ENCODE assay signal across 19 cellular contexts in the genomic region with DNA sequence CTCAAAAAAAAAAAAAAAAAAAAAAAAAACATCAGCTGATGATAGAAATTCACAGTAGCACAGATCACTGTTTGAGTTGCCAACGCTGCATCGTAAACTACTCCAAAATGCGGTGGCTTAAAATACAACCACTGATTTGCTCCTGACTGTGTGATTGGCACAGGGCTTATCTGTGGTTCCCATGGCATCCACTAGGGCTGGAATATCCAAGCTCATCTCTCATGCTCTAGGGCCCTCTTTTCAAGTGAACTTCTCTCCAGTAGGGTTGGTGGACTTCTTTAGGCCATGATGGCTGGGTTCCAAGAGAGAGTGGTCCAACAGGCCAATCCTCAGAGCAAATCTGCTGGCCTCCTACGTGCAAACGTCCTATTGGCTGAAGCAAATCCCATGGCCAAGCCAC. TPM values are rescaled to one million over a fixed set of nuclear protein-coding genes. Genes with fewer than 3 reads are reported as not detected.
A peak's percentile ranks its signal among the peaks of the same experiment; 100 is the strongest.
DNase-seq lines count a peak whose midpoint lies in the region; TF ChIP-seq lines count a peak whose summit lies in the region.
"Had no signal": no experiment of that assay in that cellular context is flagged by ENCODE, and none has a peak within 500 bp of the region (broad histone marks: within the 10 kb centered on the region; RNA-seq: fewer than 3 reads in every experiment).

No MANE protein-coding gene starts in this region.

- no peak overlapping the region for H3K4me3 Mint-ChIP-seq in neural crest cell
- H3K4me3 Mint-ChIP-seq: CD14-positive monocyte had no signal

- no peaks in the 10 kb centered on the region for H3K36me3 ChIP-seq in MG63

- peaks cover 3% of the 10 kb centered on the region for H3K27me3 ChIP-seq in MG63

- no peaks in the 10 kb centered on the region for H3K9me3 Mint-ChIP-seq in neural crest cell
- H3K9me3 Mint-ChIP-seq: CD14-positive monocyte had no signal

- peak; percentile 17 for TF ChIP-seq CTCF in GM12864 (IDR thresholded peaks at IDR 0.05; ENCODE audit: low read depth, low read length, missing control alignments)
- TF ChIP-seq CTCF in cardiac fibroblast (IDR thresholded peaks at IDR 0.05; ENCODE audit: low read depth, low read length): peak; percentile 27
- TF ChIP-seq CTCF in neural crest cell (conservative IDR thresholded peaks at IDR 0.05): peak; percentile 20

- no peaks in the 10 kb centered on the region for H3K9me3 ChIP-seq in MG63

- DNase-seq in GM12864 (ENCODE audit: low read depth) (no peak), HEK293T (ENCODE audit: extremely low spot score) (no peak), cardiac fibroblast (ENCODE audit: low read depth in 2 of 2) (no peak), neural crest cell (ENCODE audit: low read depth, low spot score) (no peak), NCI-H2227 (lab: John Stamatoyannopoulos, UW; ENCODE audit: unreplicated experiment) (no peak), NCI-H2107 (lab: John Stamatoyannopoulos, UW) (no peak), MG63 (no peak), NCI-H510A treated with DMSO at 0.1 percent for 48 hours (lab: John Stamatoyannopoulos, UW) (no peak)
- DNase-seq: DMS 273 treated with DMSO at 0.1 percent for 48 hours; DND-41; NCI-H1092; NCI-H1436 treated with DMSO at 0.1 percent for 48 hours; NCI-H2029; NCI-H2171; NCI-H446 treated with DMSO at 0.1 percent for 48 hours; NK-92 treated with Interleukin-12 subunit alpha and Interleukin-12 subunit beta, amount 100 ng/mL, for 24 hours; SW 1271 had no signal

- H3K4me3 ChIP-seq in GM12864 (ENCODE audit: low read depth, low read length): no peak overlapping the region
- H3K4me3 ChIP-seq in cardiac fibroblast (replicated peaks in 1 of 2; ENCODE audit: low read depth in 2 of 2, low read length in 2 of 2): no peak overlapping the region
- H3K4me3 ChIP-seq in MG63: no peak overlapping the region

- POLR2A ChIA-PET in HEK293T (lab: Yijun Ruan, JAX): no interaction called here

- H3K27me3 Mint-ChIP-seq in neural crest cell (ENCODE audit: low read depth): peaks cover 8% of the 10 kb centered on the region

- H3K36me3 Mint-ChIP-seq in neural crest cell (ENCODE audit: low read depth): no peaks in the 10 kb centered on the region
- H3K36me3 Mint-ChIP-seq: CD14-positive monocyte had no signal

- H3K27ac Mint-ChIP-seq in neural crest cell (ENCODE audit: unreplicated experiment): no peak overlapping the region
- H3K27ac Mint-ChIP-seq: CD14-positive monocyte had no signal

- CTCF ChIA-PET in HEK293T (lab: Yijun Ruan, JAX): no interaction called here

- H3K4me1 Mint-ChIP-seq in neural crest cell: peaks cover 4% of the 10 kb centered on the region
- H3K4me1 Mint-ChIP-seq: CD14-positive monocyte had no signal

TF ChIP-seq in HEK293T, 16 proteins besides CTCF, POLR2A, EP300 and RAD21:
- TF ChIP-seq SUZ12 (IDR thresholded peaks at IDR 0.05): no peak
- TF ChIP-seq, protein P1, sequence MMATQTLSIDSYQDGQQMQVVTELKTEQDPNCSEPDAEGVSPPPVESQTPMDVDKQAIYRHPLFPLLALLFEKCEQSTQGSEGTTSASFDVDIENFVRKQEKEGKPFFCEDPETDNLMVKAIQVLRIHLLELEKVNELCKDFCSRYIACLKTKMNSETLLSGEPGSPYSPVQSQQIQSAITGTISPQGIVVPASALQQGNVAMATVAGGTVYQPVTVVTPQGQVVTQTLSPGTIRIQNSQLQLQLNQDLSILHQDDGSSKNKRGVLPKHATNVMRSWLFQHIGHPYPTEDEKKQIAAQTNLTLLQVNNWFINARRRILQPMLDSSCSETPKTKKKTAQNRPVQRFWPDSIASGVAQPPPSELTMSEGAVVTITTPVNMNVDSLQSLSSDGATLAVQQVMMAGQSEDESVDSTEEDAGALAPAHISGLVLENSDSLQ (IDR thresholded peaks at IDR 0.05): peak; percentile 44; the same call in 1 of the 2 replicates
- TF ChIP-seq L3MBTL2 (conservative IDR thresholded peaks at IDR 0.05): no peak
- TF ChIP-seq BHLHE40 (IDR thresholded peaks at IDR 0.05; ENCODE audit: borderline replicate concordance): no peak

RNA-seq across cellular contexts. Expression of a gene that starts 15.9 kb away (rescaled TPM):
- total RNA-seq in neural crest cell: 58.5 and 59.3 TPM in 2 replicates
- total RNA-seq in MG63 (2014; rRNA removed; shearing (Covaris generic); ENCODE audit: low replicate concordance): 5.3 and 6.4 TPM in 2 replicates
- total RNA-seq: OCI-LY7 had no signal
